ENCODE assay signal across 12 cellular contexts in genomic region chr10:80477813-80478212, GRCh38. TPM values are rescaled to one million over a fixed set of nuclear protein-coding genes. Genes with fewer than 3 reads are reported as not detected.
DNase-seq lines count a peak whose midpoint lies in the region; ATAC-seq, FAIRE-seq and TF ChIP-seq lines count a peak whose summit lies in the region.
"Had no signal": no experiment of that assay in that cellular context is flagged by ENCODE, and none has a peak within 500 bp of the region (broad histone marks: within the 10 kb centered on the region; RNA-seq: fewer than 3 reads in every experiment).

No MANE protein-coding gene starts in this region.

- intact Hi-C loops in cardiac septum (cut with DNase I) (no loop called here), left ventricle myocardium inferior (cut with micrococcal nuclease) (no loop called here)

- peaks cover 74% of the 10 kb centered on the region for H3K4me1 Mint-ChIP-seq in activated naive CD8-positive, alpha-beta T cell (ENCODE audit: low read depth)

- DNase-seq in cardiac septum (ENCODE audit: low spot score) (peak; percentile 12), left ventricle myocardium inferior (no peak), glomerular visceral epithelial cell (ENCODE audit: extremely low spot score) (peak; percentile 84), urothelium cell line (ENCODE audit: low spot score) (peak; percentile 76), cerebellar nuclear complex (lab: John Stamatoyannopoulos, UW) (no peak)
- no peak for DNase-seq in stimulated activated CD8-positive, alpha-beta memory T cell treated with anti-CD3 and anti-CD28 coated beads, Interleukin-4, amount 100 ng/mL, for 48 hours
- DNase-seq: amygdala, Caco-2, NCI-H187, thyroid gland had no signal

- no peak overlapping the region for H3K4me3 ChIP-seq in left ventricle myocardium inferior
- H3K4me3 ChIP-seq: thyroid gland had no signal

- no peaks in the 10 kb centered on the region for H3K9me3 Mint-ChIP-seq in activated naive CD8-positive, alpha-beta T cell (ENCODE audit: low read depth)

- H3K36me3 Mint-ChIP-seq in activated naive CD8-positive, alpha-beta T cell, result peaks cover 19% of the 10 kb centered on the region

- TF ChIP-seq CTCF in left ventricle myocardium inferior (IDR thresholded peaks at IDR 0.05; ENCODE audit: borderline replicate concordance), result no peak

- H3K4me3 Mint-ChIP-seq in activated naive CD8-positive, alpha-beta T cell, result peak overlapping the region; percentile 67

- peaks cover 13% of the 10 kb centered on the region for H3K9me3 ChIP-seq in left ventricle myocardium inferior (replicated peaks)
- H3K9me3 ChIP-seq: Caco-2, thyroid gland had no signal

- ATAC-seq in GM21423 (IDR thresholded peaks at IDR 0.05; ENCODE audit: unreplicated experiment), result no peak

- H3K27ac Mint-ChIP-seq in activated naive CD8-positive, alpha-beta T cell, result peak overlapping the region; percentile 78

- H3K4me1 ChIP-seq in left ventricle myocardium inferior, result peaks cover 72% of the 10 kb centered on the region

- FAIRE-seq in urothelium cell line (lab: Jason Lieb, UNC), result no peak

- no peaks in the 10 kb centered on the region for H3K27me3 ChIP-seq in left ventricle myocardium inferior (ENCODE audit: low read depth)
- H3K27me3 ChIP-seq: thyroid gland had no signal

- peaks cover 19% of the 10 kb centered on the region for H3K36me3 ChIP-seq in left ventricle myocardium inferior
- H3K36me3 ChIP-seq: thyroid gland had no signal

- no peaks in the 10 kb centered on the region for H3K27me3 Mint-ChIP-seq in activated naive CD8-positive, alpha-beta T cell

- H3K27ac ChIP-seq in left ventricle myocardium inferior (replicated peaks), result no peak overlapping the region
- H3K27ac ChIP-seq: thyroid gland had no signal

RNA-seq across cellular contexts. Expression of gene TSPAN14, which starts 23.7 kb away (rescaled TPM):
- total RNA-seq in cardiac septum (20.1 TPM), left ventricle myocardium inferior (33.4 TPM)

RNA-seq across cellular contexts. Expression of gene SH2D4B, which starts 59.9 kb away (rescaled TPM):
- total RNA-seq in cardiac septum (not detected), left ventricle myocardium inferior (not detected)

Comparison
In these comparisons a context has a peak if more than half of its experiments do, and no peak if none do; other contexts are left out.
1. DNase-seq: peak in cardiac septum (single experiment), glomerular visceral epithelial cell (single experiment) and urothelium cell line (single experiment); none in left ventricle myocardium inferior (single experiment), stimulated activated CD8-positive, alpha-beta memory T cell treated with anti-CD3 and anti-CD28 coated beads, Interleukin-4, amount 100 ng/mL, for 48 hours (single experiment) and cerebellar nuclear complex (0 of 2).